ENCODE assay signal across 29 cellular contexts in the genomic region with DNA sequence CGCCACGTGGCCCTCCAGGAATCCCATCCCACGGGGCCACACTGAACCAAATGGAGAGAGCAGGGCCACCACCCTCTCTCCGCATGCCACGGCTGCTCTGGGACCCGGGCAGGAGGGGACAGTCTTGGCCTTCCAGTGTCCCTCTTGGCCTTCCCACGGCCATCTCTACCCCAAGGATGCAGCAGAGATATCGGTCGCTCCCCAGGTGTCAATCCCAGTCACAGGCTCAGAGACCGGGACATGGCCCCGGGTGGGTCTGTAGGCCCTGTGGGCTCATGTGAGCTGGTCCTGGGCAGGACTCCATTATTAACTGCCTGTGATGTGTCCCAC. TPM values are rescaled to one million over a fixed set of nuclear protein-coding genes. Genes with fewer than 3 reads are reported as not detected.
DNase-seq lines count a peak whose midpoint lies in the region; ATAC-seq, FAIRE-seq and TF ChIP-seq lines count a peak whose summit lies in the region.
"Had no signal": no experiment of that assay in that cellular context is flagged by ENCODE, and none has a peak within 500 bp of the region (broad histone marks: within the 10 kb centered on the region; RNA-seq: fewer than 3 reads in every experiment).

No MANE protein-coding gene starts in this region.

- ATAC-seq in activated CD8-positive, alpha-beta T cell treated with anti-CD3 and anti-CD28 coated beads, Interleukin-2, amount 10 ng/mL, durations not matched to agents 7 days and 5 days: no peak
- ATAC-seq in activated CD8-positive, alpha-beta T cell treated with anti-CD3 and anti-CD28 coated beads for 36 hours: no peak
- no peak for ATAC-seq in right lobe of liver
- ATAC-seq in HepG2: no peak
- ATAC-seq in GM21825 (IDR thresholded peaks at IDR 0.05; ENCODE audit: unreplicated experiment): no peak
- ATAC-seq: activated CD4-positive, CD25-positive, alpha-beta regulatory T cell treated with anti-CD3 and anti-CD28 coated beads, Interleukin-2, amount 50 U/mL, for 24 hours; T-helper 17 cell had no signal

- FAIRE-seq in HepG2 (lab: Jason Lieb, UNC): no peak
- FAIRE-seq in D721Med (lab: Jason Lieb, UNC): no peak
- FAIRE-seq: frontal cortex, GM19239, TTC549 had no signal

- no peaks in the 10 kb centered on the region for H3K27me3 Mint-ChIP-seq in activated CD8-positive, alpha-beta T cell treated with anti-CD3 and anti-CD28 coated beads, Interleukin-2, amount 10 ng/mL, durations not matched to agents 7 days and 5 days (ENCODE audit: low read depth)
- H3K27me3 Mint-ChIP-seq in activated CD8-positive, alpha-beta T cell treated with anti-CD3 and anti-CD28 coated beads for 36 hours: no peaks in the 10 kb centered on the region
- H3K27me3 Mint-ChIP-seq: brain, T-helper 17 cell had no signal

- intact Hi-C loops in activated CD8-positive, alpha-beta T cell treated with anti-CD3 and anti-CD28 coated beads for 36 hours (cut with micrococcal nuclease): no loop called here
- intact Hi-C loops in right lobe of liver (cut with DNase I) (no loop called here), HepG2 (cut with micrococcal nuclease; ENCODE audit: unreplicated experiment) (loop anchor here (10.0 kb wide), 1 partner anchor 233 kb away; no protein-coding TSS in a partner anchor), ovary (cut with DNase I) (no loop called here)

- H3K9ac ChIP-seq in HepG2 (ENCODE audit: insufficient read depth, low read depth, low read length): no peak overlapping the region
- H3K9ac ChIP-seq: neural progenitor cell had no signal

- H3K4me2 ChIP-seq in HepG2 (ENCODE audit: low read depth, low read length): no peak overlapping the region
- H3K4me2 ChIP-seq: hepatocyte, neural progenitor cell, PC-9 had no signal

- no peak for TF ChIP-seq POLR2A in right lobe of liver (IDR thresholded peaks at IDR 0.05)
- no peak for TF ChIP-seq POLR2A in HepG2 (IDR thresholded peaks at IDR 0.05; ENCODE audit: insufficient read depth in 1 of 2, low read depth in 2 of 2, low read length in 2 of 2)
- TF ChIP-seq POLR2A in ovary (IDR thresholded peaks at IDR 0.05): no peak

- no peak overlapping the region for H2AFZ ChIP-seq in HepG2 (ENCODE audit: low read length)
- H2AFZ ChIP-seq: hepatocyte, neural progenitor cell, PC-9 had no signal

- H3K4me1 ChIP-seq in right lobe of liver: peaks cover 0 to 9% (median 3%) of the 10 kb centered on the region in 4 donors
- H3K4me1 ChIP-seq in HepG2 (ENCODE audit: insufficient read depth, low read length): peaks cover 59% of the 10 kb centered on the region
- no peaks in the 10 kb centered on the region for H3K4me1 ChIP-seq in ovary (ENCODE audit: insufficient read depth)
- H3K4me1 ChIP-seq: adrenal gland, neural progenitor cell had no signal

- in situ Hi-C loops in HepG2 (cut with HindIII; ENCODE audit: extremely low pct_ligation_motif_present, low pct_unique_long_range_greater_than_20kb): no loop called here

- H3K4me1 Mint-ChIP-seq in activated CD8-positive, alpha-beta T cell treated with anti-CD3 and anti-CD28 coated beads, Interleukin-2, amount 10 ng/mL, durations not matched to agents 7 days and 5 days (ENCODE audit: low read depth): peaks cover 1% of the 10 kb centered on the region
- H3K4me1 Mint-ChIP-seq in activated CD8-positive, alpha-beta T cell treated with anti-CD3 and anti-CD28 coated beads for 36 hours (ENCODE audit: low read depth): no peaks in the 10 kb centered on the region

- H3K27me3 ChIP-seq in right lobe of liver: no peaks in the 10 kb centered on the region
- no peaks in the 10 kb centered on the region for H3K27me3 ChIP-seq in HepG2 (ENCODE audit: control insufficient read depth in 1 of 2, insufficient read depth in 2 of 2, low read length in 2 of 2)
- no peaks in the 10 kb centered on the region for H3K27me3 ChIP-seq in ovary
- H3K27me3 ChIP-seq: adrenal gland, hepatocyte, neural progenitor cell had no signal

- 0 out of 2 replicates have a peak, but pooled peaks cover 4% of the 10 kb centered on the region for H4K20me1 ChIP-seq in HepG2 (ENCODE audit: insufficient read depth, low read length)

- no peak overlapping the region for H3K4me3 Mint-ChIP-seq in activated CD8-positive, alpha-beta T cell treated with anti-CD3 and anti-CD28 coated beads, Interleukin-2, amount 10 ng/mL, durations not matched to agents 7 days and 5 days
- H3K4me3 Mint-ChIP-seq in activated CD8-positive, alpha-beta T cell treated with anti-CD3 and anti-CD28 coated beads for 36 hours: no peak overlapping the region
- H3K4me3 Mint-ChIP-seq: brain, neural progenitor cell, T-helper 17 cell had no signal

- H3K4me3 ChIP-seq in right lobe of liver (no peak overlapping the region), HepG2 (replicated peaks in 1 of 3; ENCODE audit: insufficient read depth in 1 of 3, low read depth in 2 of 3, low read length in 3 of 3) (no peak overlapping the region), ovary (no peak overlapping the region)
- H3K4me3 ChIP-seq: adrenal gland, hepatocyte, neural progenitor cell, PC-9 had no signal

- H3K9me3 Mint-ChIP-seq in activated CD8-positive, alpha-beta T cell treated with anti-CD3 and anti-CD28 coated beads, Interleukin-2, amount 10 ng/mL, durations not matched to agents 7 days and 5 days (ENCODE audit: insufficient read depth): no peaks in the 10 kb centered on the region
- H3K9me3 Mint-ChIP-seq in activated CD8-positive, alpha-beta T cell treated with anti-CD3 and anti-CD28 coated beads for 36 hours: no peaks in the 10 kb centered on the region
- H3K9me3 Mint-ChIP-seq: brain, neural progenitor cell had no signal

- POLR2A ChIA-PET in activated CD8-positive, alpha-beta T cell treated with anti-CD3 and anti-CD28 coated beads, Interleukin-2, amount 10 ng/mL, durations not matched to agents 7 days and 5 days (lab: Charles Lee): no interaction called here
- POLR2A ChIA-PET in activated CD8-positive, alpha-beta T cell treated with anti-CD3 and anti-CD28 coated beads for 36 hours (lab: Charles Lee): no interaction called here
- POLR2A ChIA-PET in HepG2 (lab: Yijun Ruan, JAX): interaction anchor here (9.7 kb wide), 1 partner anchor 15 kb away, joined by 147 read pairs; a partner anchor contains a TSS

- H3K36me3 Mint-ChIP-seq in activated CD8-positive, alpha-beta T cell treated with anti-CD3 and anti-CD28 coated beads, Interleukin-2, amount 10 ng/mL, durations not matched to agents 7 days and 5 days (ENCODE audit: low read depth): peaks cover 4% of the 10 kb centered on the region
- H3K36me3 Mint-ChIP-seq in activated CD8-positive, alpha-beta T cell treated with anti-CD3 and anti-CD28 coated beads for 36 hours (ENCODE audit: low read depth): no peaks in the 10 kb centered on the region
- H3K36me3 Mint-ChIP-seq: brain had no signal

- CTCF ChIA-PET in activated CD8-positive, alpha-beta T cell treated with anti-CD3 and anti-CD28 coated beads, Interleukin-2, amount 10 ng/mL, durations not matched to agents 7 days and 5 days (lab: Charles Lee): no interaction called here
- CTCF ChIA-PET in activated CD8-positive, alpha-beta T cell treated with anti-CD3 and anti-CD28 coated beads for 36 hours (lab: Charles Lee): no interaction called here
- CTCF ChIA-PET in HepG2 (lab: Yijun Ruan, JAX; ENCODE audit: low intra/inter-chr PET ratio, low total read pairs): no interaction called here

- H3K9me3 ChIP-seq in right lobe of liver: no peaks in the 10 kb centered on the region
- H3K9me3 ChIP-seq in HepG2 (ENCODE audit: low read length): no peaks in the 10 kb centered on the region
- H3K9me3 ChIP-seq in ovary: no peaks in the 10 kb centered on the region
- H3K9me3 ChIP-seq: adrenal gland had no signal

- H3K79me2 ChIP-seq in HepG2 (ENCODE audit: insufficient read depth, low read length): peaks cover 15% of the 10 kb centered on the region
- H3K79me2 ChIP-seq: hepatocyte had no signal

- BruUV-seq in HepG2 (replicated peaks; lab: Mats Ljungman, UMichigan): no TSS peak

- H3K36me3 ChIP-seq in right lobe of liver (peaks cover 0 to 6% (median 0%) of the 10 kb centered on the region in 4 donors), HepG2 (replicated peaks in 1 of 2; ENCODE audit: control insufficient read depth in 1 of 2, insufficient read depth in 2 of 2, low read length in 2 of 2) (peaks cover 4 to 8% of the 10 kb centered on the region in 2 experiments; a peak in 2 of 5 replicates), ovary (no peaks in the 10 kb centered on the region)
- H3K36me3 ChIP-seq: neural progenitor cell had no signal

- no peak overlapping the region for H3K27ac ChIP-seq in right lobe of liver
- no peak overlapping the region for H3K27ac ChIP-seq in HepG2 (ENCODE audit: extremely low read length, insufficient read depth, low read length)
- H3K27ac ChIP-seq in ovary: no peak overlapping the region
- H3K27ac ChIP-seq: adrenal gland, hepatocyte, neural progenitor cell, PC-9 had no signal

- no peak for TF ChIP-seq RAD21 in HepG2 (CRISPR knock-in tag; IDR thresholded peaks at IDR 0.05)

- no peak for DNase-seq in activated CD8-positive, alpha-beta T cell treated with anti-CD3 and anti-CD28 coated beads, Interleukin-2, amount 10 ng/mL, durations not matched to agents 7 days and 5 days
- DNase-seq in activated CD8-positive, alpha-beta T cell treated with anti-CD3 and anti-CD28 coated beads for 36 hours: no peak
- DNase-seq in right lobe of liver (peak in 2 of 3 donors; percentile 37 to 44), HepG2 (ENCODE audit: low spot score) (no peak), ovary (peak in 3 of 5 donors; percentile 12 to 24 (median 13)), D721Med (ENCODE audit: insufficient read length, low spot score) (no peak), NCI-H510A treated with DMSO at 0.1 percent for 48 hours (lab: John Stamatoyannopoulos, UW) (no peak)
- DNase-seq: 8988T; activated CD4-positive, alpha-beta T cell treated with anti-CD3 and anti-CD28 coated beads, Interleukin-2, amount 50 U/mL, for 48 hours; activated effector memory CD4-positive, alpha-beta T cell treated with Interleukin-2 at 50 U/mL for 16 hours; Calu3; GOT3; mesenchymal stem cell; NCI-H1417 treated with DMSO at 0.1 percent for 48 hours; NCI-H2081; NCI-H226; PC-9; SHP77; stimulated activated CD4-positive, alpha-beta T cell treated with anti-CD3 and anti-CD28 coated beads, Interleukin-4, amount 100 ng/mL, for 4 hours had no signal

- no peak for TF ChIP-seq CTCF in activated CD8-positive, alpha-beta T cell treated with anti-CD3 and anti-CD28 coated beads for 36 hours (IDR thresholded peaks at IDR 0.05)
- TF ChIP-seq CTCF in right lobe of liver (IDR thresholded peaks at IDR 0.05): no peak
- TF ChIP-seq CTCF in HepG2 (CRISPR knock-in tag; IDR thresholded peaks at IDR 0.05): no peak
- no peak for TF ChIP-seq CTCF in ovary (IDR thresholded peaks at IDR 0.05)
- no peak for TF ChIP-seq CTCF in D721Med (IDR thresholded peaks at IDR 0.05; ENCODE audit: insufficient read depth, missing control alignments)

- no CpG with 5 or more reads among the region's 11 CpGs for WGBS in right lobe of liver (ENCODE audit: insufficient coverage, low coverage, low lambda C conversion rate, missing lambda C conversion rate)
- 95% methylated on average over 11 of the region's 11 CpGs for WGBS in HepG2 (ENCODE audit: low lambda C conversion rate)
- WGBS in ovary, 3 donors: 88 to 91% (median 90%) methylated on average over 10 to 11 of the region's 11 CpGs

- TF ChIP-seq EP300 in HepG2 (IDR thresholded peaks at IDR 0.05; ENCODE audit: low read depth in 2 of 2, low read length in 2 of 2) (no peak), HepG2 (CRISPR knock-in tag; IDR thresholded peaks at IDR 0.05; ENCODE audit: borderline replicate concordance) (no peak), ovary (IDR thresholded peaks at IDR 0.05) (no peak)

- H3K27ac Mint-ChIP-seq in activated CD8-positive, alpha-beta T cell treated with anti-CD3 and anti-CD28 coated beads, Interleukin-2, amount 10 ng/mL, durations not matched to agents 7 days and 5 days: peak overlapping the region; percentile 39
- H3K27ac Mint-ChIP-seq in activated CD8-positive, alpha-beta T cell treated with anti-CD3 and anti-CD28 coated beads for 36 hours: no peak overlapping the region
- H3K27ac Mint-ChIP-seq: neural progenitor cell, T-helper 17 cell had no signal

RNA-seq across cellular contexts. Expression of a gene that starts 15.3 kb away (rescaled TPM):
- 10 to 100 TPM; 53.0 to 61.2 TPM for total RNA-seq in activated CD8-positive, alpha-beta T cell treated with anti-CD3 and anti-CD28 coated beads, Interleukin-2, amount 10 ng/mL, durations not matched to agents 7 days and 5 days
- total RNA-seq in activated CD8-positive, alpha-beta T cell treated with anti-CD3 and anti-CD28 coated beads for 36 hours: 10 to 100 TPM; 26.8 to 29.1 TPM
- 10 to 100 TPM in 2 of 6 experiments, 1 to 10 TPM in 4; 7.2 to 13.8 (median 9.1) TPM for total RNA-seq in right lobe of liver
- 16.5 and 32.4 TPM in 2 replicates for total RNA-seq in HepG2 (2016; rRNA removed; fragmentation: Illumina TruSeq; extraction: Trizol)
- total RNA-seq in HepG2 (2016; cell fraction: cytosol; rRNA removed; fragmentation: Illumina TruSeq; extraction: Trizol; ENCODE audit: low read depth): 18.3 and 20.3 TPM in 2 replicates
- total RNA-seq in HepG2 (2016; cell fraction: insoluble cytoplasmic fraction; rRNA removed; fragmentation: Illumina TruSeq; extraction: Trizol): 16.1 and 35.0 TPM in 2 replicates
- 28.2 and 28.4 TPM in 2 replicates for total RNA-seq in HepG2 (2016; cell fraction: membrane; rRNA removed; fragmentation: Illumina TruSeq; extraction: Trizol)
- 26.3 and 36.2 TPM in 2 replicates for total RNA-seq in HepG2 (2016; cell fraction: nucleus; rRNA removed; fragmentation: Illumina TruSeq; extraction: Trizol)
- 27.6 and 40.7 TPM in 2 replicates for polyA plus RNA-seq in HepG2 (2011; rRNA removed)
- polyA plus RNA-seq in HepG2 (2011; cell fraction: cytosol; rRNA removed): 15.8 and 24.7 TPM in 2 replicates
- 157 and 173 TPM in 2 replicates for polyA plus RNA-seq in HepG2 (2011; cell fraction: nucleus; rRNA removed)
- 24.4 and 27.6 TPM in 2 replicates for polyA plus RNA-seq in HepG2 (2012)
- polyA plus RNA-seq in HepG2 (2016; cell fraction: cytosol; fragmentation: Illumina TruSeq; extraction: Trizol; ENCODE audit: low read depth): 9.1 and 9.4 TPM in 2 replicates
- 17.4 and 18.2 TPM in 2 replicates for polyA plus RNA-seq in HepG2 (2016; cell fraction: insoluble cytoplasmic fraction; fragmentation: Illumina TruSeq; extraction: Trizol; ENCODE audit: low read depth)
- polyA plus RNA-seq in HepG2 (2016; cell fraction: membrane; fragmentation: Illumina TruSeq; extraction: Trizol; ENCODE audit: low read depth): 15.5 and 17.2 TPM in 2 replicates
- 59.4 and 61.4 TPM in 2 replicates for polyA plus RNA-seq in HepG2 (2016; cell fraction: nucleus; fragmentation: Illumina TruSeq; extraction: Trizol; ENCODE audit: insufficient read depth, low read depth)
- 11.2 and 33.8 TPM in 2 replicates for polyA minus RNA-seq in HepG2 (2011; rRNA and poly(A)+ RNA removed; ENCODE audit: low replicate concordance)
- polyA minus RNA-seq in HepG2 (2011; cell fraction: cytosol; rRNA and poly(A)+ RNA removed): 10.8 TPM in 2 replicates
- polyA minus RNA-seq in HepG2 (2011; cell fraction: nucleus; rRNA and poly(A)+ RNA removed): 50.0 and 57.6 TPM in 2 replicates
- 10 to 100 TPM; 15.5 to 34.3 (median 26.8) TPM for total RNA-seq in ovary
- 10 to 100 TPM in 1 of 2 donors, 1 to 10 TPM in 1; 2.2 to 21.7 TPM for polyA plus RNA-seq in ovary

RNA-seq across cellular contexts. Expression of a gene that starts 23.5 kb away (rescaled TPM):
- total RNA-seq in activated CD8-positive, alpha-beta T cell treated with anti-CD3 and anti-CD28 coated beads, Interleukin-2, amount 10 ng/mL, durations not matched to agents 7 days and 5 days: 10 to 100 TPM; 21.6 to 23.8 TPM
- 10 to 100 TPM; 14.4 to 14.6 TPM for total RNA-seq in activated CD8-positive, alpha-beta T cell treated with anti-CD3 and anti-CD28 coated beads for 36 hours
- total RNA-seq in right lobe of liver (1 to 10 TPM in 2 of 6 experiments, under 1 TPM in 4; 0.11 to 1.2 (median 0.72) TPM), HepG2 (2016; rRNA removed; fragmentation: Illumina TruSeq; extraction: Trizol) (21.6 and 27.1 TPM in 2 replicates), ovary (1 to 10 TPM; 2.1 to 4.2 (median 2.5) TPM)
- 10.2 and 10.8 TPM in 2 replicates for total RNA-seq in HepG2 (2016; cell fraction: cytosol; rRNA removed; fragmentation: Illumina TruSeq; extraction: Trizol; ENCODE audit: low read depth)
- 21.3 and 26.9 TPM in 2 replicates for total RNA-seq in HepG2 (2016; cell fraction: insoluble cytoplasmic fraction; rRNA removed; fragmentation: Illumina TruSeq; extraction: Trizol)
- 25.5 and 33.7 TPM in 2 replicates for total RNA-seq in HepG2 (2016; cell fraction: membrane; rRNA removed; fragmentation: Illumina TruSeq; extraction: Trizol)
- 19.4 and 20.1 TPM in 2 replicates for total RNA-seq in HepG2 (2016; cell fraction: nucleus; rRNA removed; fragmentation: Illumina TruSeq; extraction: Trizol)
- polyA plus RNA-seq in HepG2 (2011; rRNA removed) (44.2 and 60.8 TPM in 2 replicates), ovary (1 to 10 TPM in 1 of 2 donors, under 1 TPM in 1; 0.27 to 2.2 TPM)
- 37.9 and 80.2 TPM in 2 replicates for polyA plus RNA-seq in HepG2 (2011; cell fraction: cytosol; rRNA removed)
- polyA plus RNA-seq in HepG2 (2011; cell fraction: nucleus; rRNA removed): 150 and 165 TPM in 2 replicates
- 34.0 and 39.9 TPM in 2 replicates for polyA plus RNA-seq in HepG2 (2012)
- polyA plus RNA-seq in HepG2 (2016; cell fraction: cytosol; fragmentation: Illumina TruSeq; extraction: Trizol; ENCODE audit: low read depth): 6.5 and 7.6 TPM in 2 replicates
- 14.4 and 15.8 TPM in 2 replicates for polyA plus RNA-seq in HepG2 (2016; cell fraction: insoluble cytoplasmic fraction; fragmentation: Illumina TruSeq; extraction: Trizol; ENCODE audit: low read depth)
- polyA plus RNA-seq in HepG2 (2016; cell fraction: membrane; fragmentation: Illumina TruSeq; extraction: Trizol; ENCODE audit: low read depth): 17.8 and 17.9 TPM in 2 replicates
- 29.6 and 37.8 TPM in 2 replicates for polyA plus RNA-seq in HepG2 (2016; cell fraction: nucleus; fragmentation: Illumina TruSeq; extraction: Trizol; ENCODE audit: insufficient read depth, low read depth)
- polyA minus RNA-seq in HepG2 (2011; rRNA and poly(A)+ RNA removed; ENCODE audit: low replicate concordance): 0.14 and 219 TPM in 2 replicates
- polyA minus RNA-seq in HepG2 (2011; cell fraction: cytosol; rRNA and poly(A)+ RNA removed): 44.3 and 46.7 TPM in 2 replicates
- 30.9 and 33.3 TPM in 2 replicates for polyA minus RNA-seq in HepG2 (2011; cell fraction: nucleus; rRNA and poly(A)+ RNA removed)

RNA-seq across cellular contexts. Expression of a gene that starts 33.5 kb away (rescaled TPM):
- total RNA-seq in activated CD8-positive, alpha-beta T cell treated with anti-CD3 and anti-CD28 coated beads, Interleukin-2, amount 10 ng/mL, durations not matched to agents 7 days and 5 days: 100 to 1,000 TPM; 110 to 113 TPM
- total RNA-seq in activated CD8-positive, alpha-beta T cell treated with anti-CD3 and anti-CD28 coated beads for 36 hours: 10 to 100 TPM; 39.1 to 40.5 TPM
- total RNA-seq in right lobe of liver (100 to 1,000 TPM in 1 of 6 experiments, 10 to 100 TPM in 5; 24.7 to 105 (median 31.0) TPM), HepG2 (2016; rRNA removed; fragmentation: Illumina TruSeq; extraction: Trizol) (13.0 and 27.6 TPM in 2 replicates), ovary (10 to 100 TPM; 15.1 to 25.2 (median 23.2) TPM)
- total RNA-seq in HepG2 (2016; cell fraction: cytosol; rRNA removed; fragmentation: Illumina TruSeq; extraction: Trizol; ENCODE audit: low read depth): 21.9 and 24.8 TPM in 2 replicates
- total RNA-seq in HepG2 (2016; cell fraction: insoluble cytoplasmic fraction; rRNA removed; fragmentation: Illumina TruSeq; extraction: Trizol): 12.9 and 23.2 TPM in 2 replicates
- 50.1 and 53.8 TPM in 2 replicates for total RNA-seq in HepG2 (2016; cell fraction: membrane; rRNA removed; fragmentation: Illumina TruSeq; extraction: Trizol)
- 17.5 and 21.9 TPM in 2 replicates for total RNA-seq in HepG2 (2016; cell fraction: nucleus; rRNA removed; fragmentation: Illumina TruSeq; extraction: Trizol)
- polyA plus RNA-seq in HepG2 (2011; rRNA removed) (18.0 and 28.8 TPM in 2 replicates), ovary (10 to 100 TPM in 1 of 2 donors, 1 to 10 TPM in 1; 3.5 to 27.3 TPM)
- polyA plus RNA-seq in HepG2 (2011; cell fraction: cytosol; rRNA removed): 20.3 and 26.3 TPM in 2 replicates
- polyA plus RNA-seq in HepG2 (2011; cell fraction: nucleus; rRNA removed): 94.3 and 114 TPM in 2 replicates
- 37.2 and 56.3 TPM in 2 replicates for polyA plus RNA-seq in HepG2 (2012)
- polyA plus RNA-seq in HepG2 (2016; cell fraction: cytosol; fragmentation: Illumina TruSeq; extraction: Trizol; ENCODE audit: low read depth): 43.4 and 46.1 TPM in 2 replicates
- polyA plus RNA-seq in HepG2 (2016; cell fraction: insoluble cytoplasmic fraction; fragmentation: Illumina TruSeq; extraction: Trizol; ENCODE audit: low read depth): 40.1 and 49.6 TPM in 2 replicates
- polyA plus RNA-seq in HepG2 (2016; cell fraction: membrane; fragmentation: Illumina TruSeq; extraction: Trizol; ENCODE audit: low read depth): 85.0 and 102 TPM in 2 replicates
- polyA plus RNA-seq in HepG2 (2016; cell fraction: nucleus; fragmentation: Illumina TruSeq; extraction: Trizol; ENCODE audit: insufficient read depth, low read depth): 57.9 and 59.3 TPM in 2 replicates
- 15.3 and 64.5 TPM in 2 replicates for polyA minus RNA-seq in HepG2 (2011; rRNA and poly(A)+ RNA removed; ENCODE audit: low replicate concordance)
- polyA minus RNA-seq in HepG2 (2011; cell fraction: cytosol; rRNA and poly(A)+ RNA removed): 55.0 and 57.6 TPM in 2 replicates
- polyA minus RNA-seq in HepG2 (2011; cell fraction: nucleus; rRNA and poly(A)+ RNA removed): 18.6 and 21.0 TPM in 2 replicates

RNA-seq across cellular contexts. Expression of a gene that starts 41.6 kb away (rescaled TPM):
- total RNA-seq in activated CD8-positive, alpha-beta T cell treated with anti-CD3 and anti-CD28 coated beads, Interleukin-2, amount 10 ng/mL, durations not matched to agents 7 days and 5 days: 1 to 10 TPM; 6.8 to 8.1 TPM
- total RNA-seq in activated CD8-positive, alpha-beta T cell treated with anti-CD3 and anti-CD28 coated beads for 36 hours: 1 to 10 TPM; 4.5 to 6.2 TPM
- total RNA-seq in right lobe of liver (1 to 10 TPM; 1.3 to 3.5 (median 2.1) TPM), HepG2 (2016; rRNA removed; fragmentation: Illumina TruSeq; extraction: Trizol) (2.5 and 5.2 TPM in 2 replicates), ovary (1 to 10 TPM; 2.7 to 9.9 (median 4.3) TPM)
- total RNA-seq in HepG2 (2016; cell fraction: cytosol; rRNA removed; fragmentation: Illumina TruSeq; extraction: Trizol; ENCODE audit: low read depth): 4.5 and 4.9 TPM in 2 replicates
- 2.9 and 5.6 TPM in 2 replicates for total RNA-seq in HepG2 (2016; cell fraction: insoluble cytoplasmic fraction; rRNA removed; fragmentation: Illumina TruSeq; extraction: Trizol)
- 6.2 and 6.3 TPM in 2 replicates for total RNA-seq in HepG2 (2016; cell fraction: membrane; rRNA removed; fragmentation: Illumina TruSeq; extraction: Trizol)
- total RNA-seq in HepG2 (2016; cell fraction: nucleus; rRNA removed; fragmentation: Illumina TruSeq; extraction: Trizol): 7.1 TPM in 2 replicates
- polyA plus RNA-seq in HepG2 (2011; rRNA removed) (6.7 and 8.6 TPM in 2 replicates), ovary (1 to 10 TPM; 4.0 to 5.3 TPM)
- 3.4 and 4.1 TPM in 2 replicates for polyA plus RNA-seq in HepG2 (2011; cell fraction: cytosol; rRNA removed)
- polyA plus RNA-seq in HepG2 (2011; cell fraction: nucleus; rRNA removed): 6.6 and 6.7 TPM in 2 replicates
- 5.4 and 6.8 TPM in 2 replicates for polyA plus RNA-seq in HepG2 (2012)
- 4.9 and 6.2 TPM in 2 replicates for polyA plus RNA-seq in HepG2 (2016; cell fraction: cytosol; fragmentation: Illumina TruSeq; extraction: Trizol; ENCODE audit: low read depth)
- polyA plus RNA-seq in HepG2 (2016; cell fraction: insoluble cytoplasmic fraction; fragmentation: Illumina TruSeq; extraction: Trizol; ENCODE audit: low read depth): 3.9 and 4.1 TPM in 2 replicates
- polyA plus RNA-seq in HepG2 (2016; cell fraction: membrane; fragmentation: Illumina TruSeq; extraction: Trizol; ENCODE audit: low read depth): 5.5 and 7.1 TPM in 2 replicates
- polyA plus RNA-seq in HepG2 (2016; cell fraction: nucleus; fragmentation: Illumina TruSeq; extraction: Trizol; ENCODE audit: insufficient read depth, low read depth): 11.1 and 15.5 TPM in 2 replicates
- 2.8 and 4.2 TPM in 2 replicates for polyA minus RNA-seq in HepG2 (2011; rRNA and poly(A)+ RNA removed; ENCODE audit: low replicate concordance)
- 1.7 and 2.2 TPM in 2 replicates for polyA minus RNA-seq in HepG2 (2011; cell fraction: cytosol; rRNA and poly(A)+ RNA removed)
- polyA minus RNA-seq in HepG2 (2011; cell fraction: nucleus; rRNA and poly(A)+ RNA removed): 11.5 and 12.3 TPM in 2 replicates

RNA-seq across cellular contexts. Expression of a gene that starts 44.0 kb away (rescaled TPM):
- 10 to 100 TPM; 27.9 to 33.3 TPM for total RNA-seq in activated CD8-positive, alpha-beta T cell treated with anti-CD3 and anti-CD28 coated beads, Interleukin-2, amount 10 ng/mL, durations not matched to agents 7 days and 5 days
- 10 to 100 TPM; 14.5 to 18.6 TPM for total RNA-seq in activated CD8-positive, alpha-beta T cell treated with anti-CD3 and anti-CD28 coated beads for 36 hours
- 10 to 100 TPM in 1 of 6 experiments, 1 to 10 TPM in 5; 6.6 to 11.0 (median 9.0) TPM for total RNA-seq in right lobe of liver
- 7.3 and 11.7 TPM in 2 replicates for total RNA-seq in HepG2 (2016; rRNA removed; fragmentation: Illumina TruSeq; extraction: Trizol)
- 9.7 and 12.6 TPM in 2 replicates for total RNA-seq in HepG2 (2016; cell fraction: cytosol; rRNA removed; fragmentation: Illumina TruSeq; extraction: Trizol; ENCODE audit: low read depth)
- total RNA-seq in HepG2 (2016; cell fraction: insoluble cytoplasmic fraction; rRNA removed; fragmentation: Illumina TruSeq; extraction: Trizol): 8.8 and 12.4 TPM in 2 replicates
- 10.6 and 11.9 TPM in 2 replicates for total RNA-seq in HepG2 (2016; cell fraction: membrane; rRNA removed; fragmentation: Illumina TruSeq; extraction: Trizol)
- total RNA-seq in HepG2 (2016; cell fraction: nucleus; rRNA removed; fragmentation: Illumina TruSeq; extraction: Trizol): 23.2 and 30.1 TPM in 2 replicates
- 18.8 and 20.5 TPM in 2 replicates for polyA plus RNA-seq in HepG2 (2011; rRNA removed)
- polyA plus RNA-seq in HepG2 (2011; cell fraction: cytosol; rRNA removed): 11.7 and 12.1 TPM in 2 replicates
- polyA plus RNA-seq in HepG2 (2011; cell fraction: nucleus; rRNA removed): 55.1 and 66.4 TPM in 2 replicates
- 8.0 and 8.9 TPM in 2 replicates for polyA plus RNA-seq in HepG2 (2012)
- 2.6 and 3.4 TPM in 2 replicates for polyA plus RNA-seq in HepG2 (2016; cell fraction: cytosol; fragmentation: Illumina TruSeq; extraction: Trizol; ENCODE audit: low read depth)
- 7.8 and 8.8 TPM in 2 replicates for polyA plus RNA-seq in HepG2 (2016; cell fraction: insoluble cytoplasmic fraction; fragmentation: Illumina TruSeq; extraction: Trizol; ENCODE audit: low read depth)
- polyA plus RNA-seq in HepG2 (2016; cell fraction: membrane; fragmentation: Illumina TruSeq; extraction: Trizol; ENCODE audit: low read depth): 4.9 and 6.3 TPM in 2 replicates
- 30.4 and 35.4 TPM in 2 replicates for polyA plus RNA-seq in HepG2 (2016; cell fraction: nucleus; fragmentation: Illumina TruSeq; extraction: Trizol; ENCODE audit: insufficient read depth, low read depth)
- 41.3 and 43.1 TPM in 2 replicates for polyA minus RNA-seq in HepG2 (2011; rRNA and poly(A)+ RNA removed; ENCODE audit: low replicate concordance)
- polyA minus RNA-seq in HepG2 (2011; cell fraction: cytosol; rRNA and poly(A)+ RNA removed): 6.0 and 6.9 TPM in 2 replicates
- polyA minus RNA-seq in HepG2 (2011; cell fraction: nucleus; rRNA and poly(A)+ RNA removed): 52.8 and 56.1 TPM in 2 replicates
- total RNA-seq in ovary: 10 to 100 TPM; 13.7 to 24.2 (median 21.6) TPM
- 10 to 100 TPM; 11.5 to 13.8 TPM for polyA plus RNA-seq in ovary

Comparison
In these comparisons a context has a peak if more than half of its experiments do, and no peak if none do; other contexts are left out.
1. DNase-seq: peak in right lobe of liver (2 of 3) and ovary (3 of 5); none in activated CD8-positive, alpha-beta T cell treated with anti-CD3 and anti-CD28 coated beads, Interleukin-2, amount 10 ng/mL, durations not matched to agents 7 days and 5 days (single experiment), activated CD8-positive, alpha-beta T cell treated with anti-CD3 and anti-CD28 coated beads for 36 hours (single experiment), HepG2 (single experiment), D721Med (single experiment) and NCI-H510A treated with DMSO at 0.1 percent for 48 hours (single experiment).